Comparison of ENCODE assay signal across 1 cellular context in the genomic region with DNA sequence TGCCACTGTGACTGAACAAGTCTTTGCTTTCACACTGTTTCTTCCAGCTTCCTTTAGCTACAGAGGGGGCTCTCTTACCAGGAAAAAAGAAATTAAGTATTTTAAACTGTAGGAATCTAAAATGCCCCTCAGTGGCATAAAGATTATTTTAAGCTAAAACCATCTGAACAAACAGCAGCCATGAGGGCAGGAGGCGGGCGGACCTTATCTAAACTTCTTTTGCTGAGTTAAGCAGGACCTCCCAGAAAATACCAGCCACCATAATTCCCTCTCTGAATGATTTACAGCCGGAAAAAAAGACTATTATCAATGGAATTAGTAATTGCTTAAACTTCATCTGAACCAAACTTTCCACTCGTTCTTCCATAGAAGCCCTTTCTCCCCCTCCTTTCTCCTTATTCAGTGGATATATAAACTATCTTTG.
TF ChIP-seq lines count a peak whose summit lies in the region.

No MANE protein-coding gene starts in this region.

TF ChIP-seq in K562, 482 proteins besides CTCF, POLR2A, EP300 and RAD21 (continued from another document and continues in another):
- TF ChIP-seq ZBTB11 (CRISPR knock-in tag; IDR thresholded peaks at IDR 0.05) (peak in 1 of 3 experiments; percentile 8; a peak in 1 of 6 replicates), CHD1 (IDR thresholded peaks at IDR 0.05; ENCODE audit: low read length) (peak; percentile 35), BACH1 (tag; IDR thresholded peaks at IDR 0.05) (no peak), GTF2E2 (tag; IDR thresholded peaks at IDR 0.05) (0 out of 2 replicates have a peak, but pooled peaks have one; percentile 42), TEAD1 (CRISPR knock-in tag; IDR thresholded peaks at IDR 0.05) (peak in 1 of 2 experiments; percentile 45; a peak in 1 of 4 replicates), TBP (optimal IDR thresholded peaks at IDR 0.05; ENCODE audit: low read depth, low read length) (peak; percentile 49), POLR2AphosphoS5 (IDR thresholded peaks at IDR 0.05; ENCODE audit: control insufficient read depth, insufficient read depth, low read depth, low read length) (0 out of 2 replicates have a peak, but pooled peaks have one; percentile 13), SMARCE1 (IDR thresholded peaks at IDR 0.05) (peak; percentile 11; the same call in 1 of the 2 replicates), ZNF764 (CRISPR knock-in tag; IDR thresholded peaks at IDR 0.05; ENCODE audit: low read depth) (no peak), BCOR (IDR thresholded peaks at IDR 0.05) (no peak), NFE2 (IDR thresholded peaks at IDR 0.05; ENCODE audit: low read depth) (peak; percentile 58), CCNT2 (IDR thresholded peaks at IDR 0.05; ENCODE audit: borderline replicate concordance, extremely low read depth, insufficient read length, low read depth, low read length) (peak; percentile 66), GATAD2B (IDR thresholded peaks at IDR 0.05; ENCODE audit: borderline replicate concordance) (peak; percentile 14; the same call in 1 of the 2 replicates), NFRKB (IDR thresholded peaks at IDR 0.05; ENCODE audit: low read depth) (peak; percentile 84), NCOR1 (IDR thresholded peaks at IDR 0.05) (peak; percentile 36; the same call in 1 of the 2 replicates), STAG1 (CRISPR knock-in tag; IDR thresholded peaks at IDR 0.05; ENCODE audit: borderline replicate concordance) (no peak), FOXA3 (CRISPR knock-in tag; conservative IDR thresholded peaks at IDR 0.05 in 1 of 2, IDR thresholded peaks at IDR 0.05 in 1 of 2) (peak in 1 of 2 experiments; percentile 67; a peak in 2 of 4 replicates), DNMT1 (IDR thresholded peaks at IDR 0.05) (no peak), ARNT (IDR thresholded peaks at IDR 0.05) (peak in 1 of 2 experiments; percentile 48; a peak in 1 of 4 replicates), MAFG (tag; conservative IDR thresholded peaks at IDR 0.05) (peak; percentile 67), WHSC1 (IDR thresholded peaks at IDR 0.05; ENCODE audit: low read length) (no peak), FOS (IDR thresholded peaks at IDR 0.05; ENCODE audit: extremely low read depth, insufficient read length) (no peak), NFATC3 (IDR thresholded peaks at IDR 0.05) (peak; percentile 80; the same call in 1 of the 2 replicates), HEY1 (CRISPR knock-in tag; IDR thresholded peaks at IDR 0.05; ENCODE audit: borderline replicate concordance) (no peak), SMARCC2 (IDR thresholded peaks at IDR 0.05; ENCODE audit: low read depth) (peak; percentile 14; the same call in 1 of the 2 replicates), ZNF584 (CRISPR knock-in tag; IDR thresholded peaks at IDR 0.05; ENCODE audit: low read depth) (0 out of 2 replicates have a peak, but pooled peaks have one; percentile 22), TEAD2 (tag; IDR thresholded peaks at IDR 0.05) (no peak), LCOR (CRISPR knock-in tag; IDR thresholded peaks at IDR 0.05) (peak; percentile 10; the same call in 1 of the 2 replicates), RNF2 (IDR thresholded peaks at IDR 0.05) (peak; percentile 46), ATF3 (IDR thresholded peaks at IDR 0.05) (no peak), ATF3 (CRISPR knock-in tag; conservative IDR thresholded peaks at IDR 0.05) (no peak), BCLAF1 (IDR thresholded peaks at IDR 0.05; ENCODE audit: borderline replicate concordance in 1 of 2, control insufficient read depth in 1 of 2, low read depth in 2 of 2, low read length in 1 of 2) (no peak), KLF1 (tag; IDR thresholded peaks at IDR 0.05) (no peak), ETV1 (tag; conservative IDR thresholded peaks at IDR 0.05; ENCODE audit: low read depth) (peak; percentile 93), RBFOX2 (IDR thresholded peaks at IDR 0.05; ENCODE audit: low read depth, low read length) (0 out of 2 replicates have a peak, but pooled peaks have one; percentile 44), C11orf30 (IDR thresholded peaks at IDR 0.05; ENCODE audit: low read depth) (peak; percentile 34; the same call in 1 of the 2 replicates), ZFP1 (CRISPR knock-in tag; IDR thresholded peaks at IDR 0.05) (no peak), PBX2 (CRISPR knock-in tag; IDR thresholded peaks at IDR 0.05; ENCODE audit: low read depth) (no peak), PBX2 (tag; conservative IDR thresholded peaks at IDR 0.05; ENCODE audit: low read depth) (peak; percentile 97), LEF1 (IDR thresholded peaks at IDR 0.05) (peak; percentile 45), NRF1 (conservative IDR thresholded peaks at IDR 0.05 in 1 of 2, IDR thresholded peaks at IDR 0.05 in 1 of 2) (0 out of 4 replicates have a peak, but pooled peaks of 1 of the 2 experiments have one; percentile 1), ETV5 (CRISPR knock-in tag; IDR thresholded peaks at IDR 0.05; ENCODE audit: low read depth) (peak; percentile 41; the same call in 1 of the 2 replicates), YY1 (IDR thresholded peaks at IDR 0.05; ENCODE audit: borderline replicate concordance in 1 of 3, control insufficient read depth in 1 of 3, extremely low read depth in 1 of 3, insufficient read depth in 3 of 3, insufficient read length in 1 of 3, insufficient replicate concordance in 2 of 3, low read depth in 1 of 3, low read length in 2 of 3) (peak in 1 of 3 experiments; percentile 61), PKNOX1 (IDR thresholded peaks at IDR 0.05) (peak; percentile 95), ZNF436 (CRISPR knock-in tag; IDR thresholded peaks at IDR 0.05) (no peak)
- TF ChIP-seq, protein P1, sequence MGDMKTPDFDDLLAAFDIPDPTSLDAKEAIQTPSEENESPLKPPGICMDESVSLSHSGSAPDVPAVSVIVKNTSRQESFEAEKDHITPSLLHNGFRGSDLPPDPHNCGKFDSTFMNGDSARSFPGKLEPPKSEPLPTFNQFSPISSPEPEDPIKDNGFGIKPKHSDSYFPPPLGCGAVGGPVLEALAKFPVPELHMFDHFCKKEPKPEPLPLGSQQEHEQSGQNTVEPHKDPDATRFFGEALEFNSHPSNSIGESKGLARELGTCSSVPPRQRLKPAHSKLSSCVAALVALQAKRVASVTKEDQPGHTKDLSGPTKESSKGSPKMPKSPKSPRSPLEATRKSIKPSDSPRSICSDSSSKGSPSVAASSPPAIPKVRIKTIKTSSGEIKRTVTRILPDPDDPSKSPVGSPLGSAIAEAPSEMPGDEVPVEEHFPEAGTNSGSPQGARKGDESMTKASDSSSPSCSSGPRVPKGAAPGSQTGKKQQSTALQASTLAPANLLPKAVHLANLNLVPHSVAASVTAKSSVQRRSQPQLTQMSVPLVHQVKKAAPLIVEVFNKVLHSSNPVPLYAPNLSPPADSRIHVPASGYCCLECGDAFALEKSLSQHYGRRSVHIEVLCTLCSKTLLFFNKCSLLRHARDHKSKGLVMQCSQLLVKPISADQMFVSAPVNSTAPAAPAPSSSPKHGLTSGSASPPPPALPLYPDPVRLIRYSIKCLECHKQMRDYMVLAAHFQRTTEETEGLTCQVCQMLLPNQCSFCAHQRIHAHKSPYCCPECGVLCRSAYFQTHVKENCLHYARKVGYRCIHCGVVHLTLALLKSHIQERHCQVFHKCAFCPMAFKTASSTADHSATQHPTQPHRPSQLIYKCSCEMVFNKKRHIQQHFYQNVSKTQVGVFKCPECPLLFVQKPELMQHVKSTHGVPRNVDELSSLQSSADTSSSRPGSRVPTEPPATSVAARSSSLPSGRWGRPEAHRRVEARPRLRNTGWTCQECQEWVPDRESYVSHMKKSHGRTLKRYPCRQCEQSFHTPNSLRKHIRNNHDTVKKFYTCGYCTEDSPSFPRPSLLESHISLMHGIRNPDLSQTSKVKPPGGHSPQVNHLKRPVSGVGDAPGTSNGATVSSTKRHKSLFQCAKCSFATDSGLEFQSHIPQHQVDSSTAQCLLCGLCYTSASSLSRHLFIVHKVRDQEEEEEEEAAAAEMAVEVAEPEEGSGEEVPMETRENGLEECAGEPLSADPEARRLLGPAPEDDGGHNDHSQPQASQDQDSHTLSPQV (IDR thresholded peaks at IDR 0.05) = peak; percentile 75
- TF ChIP-seq, protein P2, sequence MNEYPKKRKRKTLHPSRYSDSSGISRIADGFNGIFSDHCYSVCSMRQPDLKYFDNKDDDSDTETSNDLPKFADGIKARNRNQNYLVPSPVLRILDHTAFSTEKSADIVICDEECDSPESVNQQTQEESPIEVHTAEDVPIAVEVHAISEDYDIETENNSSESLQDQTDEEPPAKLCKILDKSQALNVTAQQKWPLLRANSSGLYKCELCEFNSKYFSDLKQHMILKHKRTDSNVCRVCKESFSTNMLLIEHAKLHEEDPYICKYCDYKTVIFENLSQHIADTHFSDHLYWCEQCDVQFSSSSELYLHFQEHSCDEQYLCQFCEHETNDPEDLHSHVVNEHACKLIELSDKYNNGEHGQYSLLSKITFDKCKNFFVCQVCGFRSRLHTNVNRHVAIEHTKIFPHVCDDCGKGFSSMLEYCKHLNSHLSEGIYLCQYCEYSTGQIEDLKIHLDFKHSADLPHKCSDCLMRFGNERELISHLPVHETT (CRISPR knock-in tag; conservative IDR thresholded peaks at IDR 0.05 in 1 of 2, IDR thresholded peaks at IDR 0.05 in 1 of 2) = peak in 1 of 2 experiments; percentile 85; a peak in 2 of 4 replicates
